In genomic region chr6:73901986-73902385, GRCh38 we compare ENCODE assay signal across 28 cellular contexts.
"Had no signal": no experiment of that assay in that cellular context is flagged by ENCODE, and none has a peak within 500 bp of the region (broad histone marks: within the 10 kb centered on the region; RNA-seq: fewer than 3 reads in every experiment).

No MANE protein-coding gene starts in this region.

- H3K27ac ChIP-seq: colonic mucosa, coronary artery, dorsolateral prefrontal cortex, epithelial cell of prostate, esophagus muscularis mucosa, esophagus squamous epithelium, foreskin keratinocyte, gastrocnemius medialis, gastroesophageal sphincter, heart left ventricle, heart right ventricle had no signal

- ATAC-seq: effector memory CD8-positive, alpha-beta T cell; esophagus mucosa; foreskin keratinocyte; gastrocnemius medialis; gastroesophageal sphincter; heart left ventricle; heart right ventricle had no signal

- H3K4me1 ChIP-seq: colonic mucosa, esophagus muscularis mucosa, esophagus squamous epithelium, foreskin keratinocyte, gastrocnemius medialis, gastroesophageal sphincter, heart left ventricle, heart right ventricle had no signal

- H3K27me3 ChIP-seq: colonic mucosa, esophagus muscularis mucosa, esophagus squamous epithelium, foreskin keratinocyte, gastrocnemius medialis, gastroesophageal sphincter, heart left ventricle, heart right ventricle had no signal

- H3K36me3 ChIP-seq: colonic mucosa, esophagus muscularis mucosa, esophagus squamous epithelium, gastrocnemius medialis, gastroesophageal sphincter, heart left ventricle, heart right ventricle had no signal

- H3K9me3 ChIP-seq: colonic mucosa, gastrocnemius medialis had no signal

- H3K4me3 ChIP-seq: colonic mucosa, coronary artery, dorsolateral prefrontal cortex, esophagus muscularis mucosa, esophagus squamous epithelium, gastrocnemius medialis, gastroesophageal sphincter, heart left ventricle, heart right ventricle had no signal

- FAIRE-seq: colon, endometrium, endothelial cell of umbilical vein, frontal cortex had no signal

- DNase-seq: colonic mucosa; cortex of kidney; dermis blood vessel endothelial cell; dorsolateral prefrontal cortex; effector CD4-positive, alpha-beta T cell; effector CD8-positive, alpha-beta T cell; effector memory CD4-positive, alpha-beta T cell; effector memory CD8-positive, alpha-beta T cell; endodermal cell; erythroblast; esophagus squamous epithelium; foreskin fibroblast; foreskin keratinocyte; foreskin melanocyte; gastrocnemius medialis; glutamatergic neuron; head of caudate nucleus; heart left ventricle; heart right ventricle had no signal
